ENCODE assay signal across 8 cellular contexts in genomic region chr1:88354256-88354655, GRCh38.
"Had no signal": no experiment of that assay in that cellular context is flagged by ENCODE, and none has a peak within 500 bp of the region (broad histone marks: within the 10 kb centered on the region; RNA-seq: fewer than 3 reads in every experiment).

No MANE protein-coding gene starts in this region.

- FAIRE-seq: G401.6, GM12878, GM12891, GM12892, GM18507, GM19239 had no signal

- DNase-seq: GDM1, GF-D8 had no signal

- ATAC-seq: GM12878 had no signal

- H3K4me3 ChIP-seq: GM12878 had no signal
